ENCODE assay signal across 17 cellular contexts in the genomic region with DNA sequence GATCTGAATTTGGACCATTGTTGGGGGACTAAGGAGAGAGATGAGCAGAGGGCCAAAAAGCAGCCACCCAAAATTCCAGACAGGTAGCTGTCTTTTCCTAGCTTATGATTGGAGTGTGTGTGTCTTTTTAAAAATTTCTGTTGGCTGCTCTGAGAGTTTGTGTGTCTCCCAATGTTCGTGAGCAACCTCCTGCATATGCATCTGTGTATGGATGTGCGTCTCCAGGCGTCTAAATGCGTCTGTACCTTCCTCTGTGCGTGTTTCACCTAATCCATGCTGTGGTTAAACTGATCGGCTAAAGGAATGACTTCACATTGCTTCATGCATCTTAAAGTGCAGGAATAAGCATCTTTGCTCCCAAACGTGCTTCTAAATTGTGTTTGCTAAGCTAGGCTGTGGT.
DNase-seq lines count a peak whose midpoint lies in the region; ATAC-seq lines count a peak whose summit lies in the region.
"Had no signal": no experiment of that assay in that cellular context is flagged by ENCODE, and none has a peak within 500 bp of the region (broad histone marks: within the 10 kb centered on the region; RNA-seq: fewer than 3 reads in every experiment).

No MANE protein-coding gene starts in this region.

- POLR2A ChIA-PET in T-cell (lab: Charles Lee), result interaction anchor here in 1 of 2 donors (0.7 kb wide), 1 partner anchor 41 kb away, joined by 3 read pairs; no protein-coding TSS in a partner anchor

- peaks cover 4% of the 10 kb centered on the region for H3K27me3 Mint-ChIP-seq in activated T-cell treated with anti-CD3 and anti-CD28 coated beads, Interleukin-2, amount 50 U/mL, for 24 hours
- H3K27me3 Mint-ChIP-seq in activated T-cell treated with anti-CD3 and anti-CD28 coated beads, Interleukin-2, amount 50 U/mL, for 4 hours (ENCODE audit: low read depth), result no peaks in the 10 kb centered on the region
- no peaks in the 10 kb centered on the region for H3K27me3 Mint-ChIP-seq in T-cell
- H3K27me3 Mint-ChIP-seq in effector memory CD8-positive, alpha-beta T cell, result no peaks in the 10 kb centered on the region
- no peaks in the 10 kb centered on the region for H3K27me3 Mint-ChIP-seq in stimulated activated naive CD8-positive, alpha-beta T cell treated with anti-CD3 and anti-CD28 coated beads, Interleukin-15, amount 100 ng/mL, for 72 hours

- CTCF ChIA-PET in T-cell (lab: Charles Lee), result no interaction called here

- H3K27ac Mint-ChIP-seq in activated T-cell treated with anti-CD3 and anti-CD28 coated beads, Interleukin-2, amount 50 U/mL, for 24 hours, result peak overlapping the region; percentile 31
- H3K27ac Mint-ChIP-seq in T-cell, result peak overlapping the region; percentile 95 to 99
- peak overlapping the region; percentile 86 to 93 for H3K27ac Mint-ChIP-seq in effector memory CD8-positive, alpha-beta T cell
- H3K27ac Mint-ChIP-seq in stimulated activated naive CD8-positive, alpha-beta T cell treated with anti-CD3 and anti-CD28 coated beads, Interleukin-15, amount 100 ng/mL, for 72 hours, result peak overlapping the region in 1 of 2 donors; percentile 72
- H3K27ac Mint-ChIP-seq: brain had no signal

- ATAC-seq in activated T-cell treated with anti-CD3 and anti-CD28 coated beads, Interleukin-2, amount 50 U/mL, for 4 hours, result no peak
- no peak for ATAC-seq in T-cell (replicated peaks in 1 of 4)
- no peak for ATAC-seq in effector memory CD8-positive, alpha-beta T cell (replicated peaks)
- no peak for ATAC-seq in stimulated activated naive CD8-positive, alpha-beta T cell treated with anti-CD3 and anti-CD28 coated beads, Interleukin-15, amount 100 ng/mL, for 72 hours
- ATAC-seq: left lobe of liver had no signal

- no peak for DNase-seq in activated T-cell treated with anti-CD3 and anti-CD28 coated beads, Interleukin-2, amount 50 U/mL, for 24 hours
- no peak for DNase-seq in activated T-cell treated with anti-CD3 and anti-CD28 coated beads, Interleukin-2, amount 50 U/mL, for 4 hours
- no peak for DNase-seq in T-cell
- no peak for DNase-seq in effector memory CD8-positive, alpha-beta T cell
- no peak for DNase-seq in stimulated activated naive CD8-positive, alpha-beta T cell treated with anti-CD3 and anti-CD28 coated beads, Interleukin-15, amount 100 ng/mL, for 72 hours
- no peak for DNase-seq in NCI-H1694 (lab: John Stamatoyannopoulos, UW)
- no peak for DNase-seq in DMS153 treated with DMSO at 0.1 percent for 48 hours (lab: John Stamatoyannopoulos, UW; ENCODE audit: unreplicated experiment)
- no peak for DNase-seq in activated gamma-delta T cell treated with Interleukin-2 at 50 U/mL for 16 hours
- DNase-seq: activated CD4-positive, alpha-beta T cell treated with anti-CD3 and anti-CD28 coated beads, Interleukin-2, amount 50 U/mL, for 4 hours; activated gamma-delta T cell; dermis blood vessel endothelial cell; H7; NCI-H2171; OCI-M1; stimulated activated naive CD4-positive, alpha-beta T cell had no signal

- H3K4me1 Mint-ChIP-seq in activated T-cell treated with anti-CD3 and anti-CD28 coated beads, Interleukin-2, amount 50 U/mL, for 24 hours (ENCODE audit: low read depth), result peaks cover 79% of the 10 kb centered on the region
- peaks cover 76% of the 10 kb centered on the region for H3K4me1 Mint-ChIP-seq in activated T-cell treated with anti-CD3 and anti-CD28 coated beads, Interleukin-2, amount 50 U/mL, for 4 hours (ENCODE audit: low read depth)
- H3K4me1 Mint-ChIP-seq in T-cell, result peaks cover 83 to 88% (median 86%) of the 10 kb centered on the region in 3 donors
- H3K4me1 Mint-ChIP-seq in effector memory CD8-positive, alpha-beta T cell (ENCODE audit: low read depth in 2 of 2), result peaks cover 36 to 57% of the 10 kb centered on the region in 2 donors
- H3K4me1 Mint-ChIP-seq in stimulated activated naive CD8-positive, alpha-beta T cell treated with anti-CD3 and anti-CD28 coated beads, Interleukin-15, amount 100 ng/mL, for 72 hours, result peaks cover 70% of the 10 kb centered on the region

- no peaks in the 10 kb centered on the region for H3K9me3 Mint-ChIP-seq in activated T-cell treated with anti-CD3 and anti-CD28 coated beads, Interleukin-2, amount 50 U/mL, for 24 hours
- H3K9me3 Mint-ChIP-seq in activated T-cell treated with anti-CD3 and anti-CD28 coated beads, Interleukin-2, amount 50 U/mL, for 4 hours, result no peaks in the 10 kb centered on the region
- H3K9me3 Mint-ChIP-seq in T-cell, result peaks cover 0 to 4% (median 0%) of the 10 kb centered on the region in 3 donors
- no peaks in the 10 kb centered on the region for H3K9me3 Mint-ChIP-seq in effector memory CD8-positive, alpha-beta T cell
- peaks cover 7 to 9% of the 10 kb centered on the region in 2 donors for H3K9me3 Mint-ChIP-seq in stimulated activated naive CD8-positive, alpha-beta T cell treated with anti-CD3 and anti-CD28 coated beads, Interleukin-15, amount 100 ng/mL, for 72 hours

- no peak overlapping the region for H3K4me3 Mint-ChIP-seq in activated T-cell treated with anti-CD3 and anti-CD28 coated beads, Interleukin-2, amount 50 U/mL, for 24 hours
- no peak overlapping the region for H3K4me3 Mint-ChIP-seq in activated T-cell treated with anti-CD3 and anti-CD28 coated beads, Interleukin-2, amount 50 U/mL, for 4 hours
- H3K4me3 Mint-ChIP-seq in T-cell, result peak overlapping the region; percentile 8 to 71 (median 57)
- peak overlapping the region; percentile 53 to 58 for H3K4me3 Mint-ChIP-seq in effector memory CD8-positive, alpha-beta T cell
- H3K4me3 Mint-ChIP-seq in stimulated activated naive CD8-positive, alpha-beta T cell treated with anti-CD3 and anti-CD28 coated beads, Interleukin-15, amount 100 ng/mL, for 72 hours, result peak overlapping the region; percentile 42 to 71
- H3K4me3 Mint-ChIP-seq: brain had no signal

- H3K36me3 Mint-ChIP-seq in activated T-cell treated with anti-CD3 and anti-CD28 coated beads, Interleukin-2, amount 50 U/mL, for 24 hours (ENCODE audit: low read depth), result no peaks in the 10 kb centered on the region
- no peaks in the 10 kb centered on the region for H3K36me3 Mint-ChIP-seq in activated T-cell treated with anti-CD3 and anti-CD28 coated beads, Interleukin-2, amount 50 U/mL, for 4 hours (ENCODE audit: insufficient read depth)
- H3K36me3 Mint-ChIP-seq in T-cell, result peaks cover under 1% of the 10 kb centered on the region
- H3K36me3 Mint-ChIP-seq in effector memory CD8-positive, alpha-beta T cell (ENCODE audit: insufficient read depth), result no peaks in the 10 kb centered on the region
- H3K36me3 Mint-ChIP-seq: brain had no signal

Comparison
In these comparisons a context has a peak if more than half of its experiments do, and no peak if none do; other contexts are left out.
1. H3K4me3 Mint-ChIP-seq: peak in T-cell (3 of 3), effector memory CD8-positive, alpha-beta T cell (2 of 2) and stimulated activated naive CD8-positive, alpha-beta T cell treated with anti-CD3 and anti-CD28 coated beads, Interleukin-15, amount 100 ng/mL, for 72 hours (2 of 2); none in activated T-cell treated with anti-CD3 and anti-CD28 coated beads, Interleukin-2, amount 50 U/mL, for 24 hours (single experiment) and activated T-cell treated with anti-CD3 and anti-CD28 coated beads, Interleukin-2, amount 50 U/mL, for 4 hours (single experiment).